Comparison of ENCODE assay signal across 1 cellular context in the genomic region with DNA sequence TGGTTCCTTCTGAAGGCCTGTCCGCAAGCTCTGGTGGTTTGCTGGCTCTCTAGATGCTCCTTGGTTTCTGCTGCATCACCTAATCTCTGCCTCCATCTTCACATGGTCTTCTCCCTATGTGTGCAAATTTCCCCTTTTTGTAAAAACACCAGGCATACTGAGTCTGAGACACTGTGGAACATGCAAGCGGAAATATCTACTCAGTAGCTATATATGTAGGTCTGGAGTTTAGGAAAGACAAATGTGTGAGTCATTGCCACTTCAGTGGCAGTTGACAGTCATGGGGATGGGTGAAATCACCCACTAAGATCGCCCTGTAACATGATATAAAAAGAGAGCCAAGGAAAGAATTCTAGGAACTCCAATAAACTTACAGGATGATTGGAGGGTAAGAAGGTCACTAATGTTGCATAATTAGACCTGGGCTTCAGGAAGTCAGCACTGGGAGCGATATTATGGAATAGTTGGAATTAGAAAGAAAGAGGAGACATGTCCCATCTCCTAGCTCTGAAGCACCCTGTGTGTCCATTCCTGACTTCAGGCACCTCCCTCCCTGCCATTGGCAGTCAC.
TF ChIP-seq lines count a peak whose summit lies in the region.

No MANE protein-coding gene starts in this region.

TF ChIP-seq in Ishikawa, 13 proteins besides CTCF, POLR2A, EP300 and RAD21 (continued from another document):
- TF ChIP-seq, protein P1, sequence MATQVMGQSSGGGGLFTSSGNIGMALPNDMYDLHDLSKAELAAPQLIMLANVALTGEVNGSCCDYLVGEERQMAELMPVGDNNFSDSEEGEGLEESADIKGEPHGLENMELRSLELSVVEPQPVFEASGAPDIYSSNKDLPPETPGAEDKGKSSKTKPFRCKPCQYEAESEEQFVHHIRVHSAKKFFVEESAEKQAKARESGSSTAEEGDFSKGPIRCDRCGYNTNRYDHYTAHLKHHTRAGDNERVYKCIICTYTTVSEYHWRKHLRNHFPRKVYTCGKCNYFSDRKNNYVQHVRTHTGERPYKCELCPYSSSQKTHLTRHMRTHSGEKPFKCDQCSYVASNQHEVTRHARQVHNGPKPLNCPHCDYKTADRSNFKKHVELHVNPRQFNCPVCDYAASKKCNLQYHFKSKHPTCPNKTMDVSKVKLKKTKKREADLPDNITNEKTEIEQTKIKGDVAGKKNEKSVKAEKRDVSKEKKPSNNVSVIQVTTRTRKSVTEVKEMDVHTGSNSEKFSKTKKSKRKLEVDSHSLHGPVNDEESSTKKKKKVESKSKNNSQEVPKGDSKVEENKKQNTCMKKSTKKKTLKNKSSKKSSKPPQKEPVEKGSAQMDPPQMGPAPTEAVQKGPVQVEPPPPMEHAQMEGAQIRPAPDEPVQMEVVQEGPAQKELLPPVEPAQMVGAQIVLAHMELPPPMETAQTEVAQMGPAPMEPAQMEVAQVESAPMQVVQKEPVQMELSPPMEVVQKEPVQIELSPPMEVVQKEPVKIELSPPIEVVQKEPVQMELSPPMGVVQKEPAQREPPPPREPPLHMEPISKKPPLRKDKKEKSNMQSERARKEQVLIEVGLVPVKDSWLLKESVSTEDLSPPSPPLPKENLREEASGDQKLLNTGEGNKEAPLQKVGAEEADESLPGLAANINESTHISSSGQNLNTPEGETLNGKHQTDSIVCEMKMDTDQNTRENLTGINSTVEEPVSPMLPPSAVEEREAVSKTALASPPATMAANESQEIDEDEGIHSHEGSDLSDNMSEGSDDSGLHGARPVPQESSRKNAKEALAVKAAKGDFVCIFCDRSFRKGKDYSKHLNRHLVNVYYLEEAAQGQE (IDR thresholded peaks at IDR 0.05; ENCODE audit: low read depth), result no peak
- TF ChIP-seq NFIC (IDR thresholded peaks at IDR 0.05) (0 out of 2 replicates have a peak, but pooled peaks have one; percentile 22), CEBPB (IDR thresholded peaks at IDR 0.05) (peak; percentile 80), TAF1 (IDR thresholded peaks at IDR 0.05; ENCODE audit: low read depth) (no peak), CREB1 (IDR thresholded peaks at IDR 0.05; ENCODE audit: low read depth) (no peak), TEAD4 (IDR thresholded peaks at IDR 0.05) (peak; percentile 78), TCF12 (IDR thresholded peaks at IDR 0.05; ENCODE audit: low read depth) (peak; percentile 70)
- TF ChIP-seq, protein P2, sequence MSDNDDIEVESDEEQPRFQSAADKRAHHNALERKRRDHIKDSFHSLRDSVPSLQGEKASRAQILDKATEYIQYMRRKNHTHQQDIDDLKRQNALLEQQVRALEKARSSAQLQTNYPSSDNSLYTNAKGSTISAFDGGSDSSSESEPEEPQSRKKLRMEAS (IDR thresholded peaks at IDR 0.05), result no peak
TF ChIP-seq in Ishikawa: peak in this region for 4.
